Comparison of ENCODE assay signal across 22 cellular contexts in genomic region chr15:24966364-24967103, GRCh38.
"Had no signal": no experiment of that assay in that cellular context is flagged by ENCODE, and none has a peak within 500 bp of the region (broad histone marks: within the 10 kb centered on the region; RNA-seq: fewer than 3 reads in every experiment).

No MANE protein-coding gene starts in this region.

- H3K27ac ChIP-seq: body of pancreas, left lung, neural progenitor cell, right lobe of liver, skin epidermis, testis, vagina had no signal

- H2AFZ ChIP-seq: neural progenitor cell had no signal

- H3K9me3 ChIP-seq: right lobe of liver, testis, vagina had no signal

- H3K4me3 Mint-ChIP-seq: neural progenitor cell had no signal

- H3K4me3 ChIP-seq: body of pancreas, left lung, lung, neural progenitor cell, right lobe of liver, skin epidermis, testis, vagina had no signal

- H3K4me1 Mint-ChIP-seq: neural progenitor cell had no signal

- FAIRE-seq: endometrium had no signal

- H3K4me1 ChIP-seq: body of pancreas, left lung, neural progenitor cell, right lobe of liver, testis, vagina had no signal

- DNase-seq: activated CD4-positive, alpha-beta T cell treated with anti-CD3 and anti-CD28 coated beads, Interleukin-2, amount 50 U/mL, for 1 hour; activated CD8-positive, alpha-beta memory T cell treated with anti-CD3 and anti-CD28 coated beads, Interleukin-2, amount 50 U/mL, for 48 hours; activated effector memory CD4-positive, alpha-beta T cell treated with anti-CD3 and anti-CD28 coated beads, Interleukin-2, amount 50 U/mL, for 16 hours; activated naive CD4-positive, alpha-beta T cell treated with anti-CD3 and anti-CD28 coated beads, Interleukin-2, amount 50 U/mL, for 16 hours; activated T-cell treated with anti-CD3 and anti-CD28 coated beads, Interleukin-2, amount 50 U/mL, for 48 hours; anterior cingulate cortex; body of pancreas; effector CD4-positive, alpha-beta T cell; foreskin melanocyte; left lung; naive thymus-derived CD8-positive, alpha-beta T cell; posterior cingulate gyrus; right lobe of liver; stimulated activated CD4-positive, alpha-beta T cell treated with anti-CD3 and anti-CD28 coated beads, Interleukin-1b, Interleukin-23, amount 100 ng/mL, for 48 hours; T-helper 9 cell; testis; trophoblast cell had no signal

- H3K27me3 ChIP-seq: body of pancreas, left lung, neural progenitor cell, right lobe of liver, testis, vagina had no signal

- H3K9ac ChIP-seq: neural progenitor cell had no signal

- H3K27me3 Mint-ChIP-seq: naive thymus-derived CD8-positive, alpha-beta T cell had no signal

- ATAC-seq: body of pancreas; left lung; naive thymus-derived CD8-positive, alpha-beta T cell; right lobe of liver had no signal

- H3K4me2 ChIP-seq: neural progenitor cell had no signal

- H3K27ac Mint-ChIP-seq: neural progenitor cell had no signal
